32 cellular contexts compared by ENCODE assay signal in genomic region chr10:34094146-34094696, GRCh38.
"Had no signal": no experiment of that assay in that cellular context is flagged by ENCODE, and none has a peak within 500 bp of the region (broad histone marks: within the 10 kb centered on the region; RNA-seq: fewer than 3 reads in every experiment).

No MANE protein-coding gene starts in this region.

- H3K36me3 ChIP-seq: adrenal gland, breast epithelium, WERI-Rb-1 had no signal

- H3K9ac ChIP-seq: KMS-11 had no signal

- H3K27me3 ChIP-seq: adrenal gland, body of pancreas, breast epithelium had no signal

- H3K4me3 ChIP-seq: adrenal gland, body of pancreas, breast epithelium, PC-9 had no signal

- H3K9me3 ChIP-seq: adrenal gland had no signal

- DNase-seq: activated CD4-positive, alpha-beta T cell treated with anti-CD3 and anti-CD28 coated beads for 1 hour; activated CD4-positive, alpha-beta T cell treated with anti-CD3 and anti-CD28 coated beads for 48 hours; activated CD4-positive, CD25-positive, alpha-beta regulatory T cell; activated CD8-positive, alpha-beta T cell treated with anti-CD3 and anti-CD28 coated beads for 36 hours; activated effector memory CD4-positive, alpha-beta T cell treated with anti-CD3 and anti-CD28 coated beads, Interleukin-2, amount 50 U/mL, for 16 hours; activated naive CD4-positive, alpha-beta T cell; activated naive CD4-positive, alpha-beta T cell treated with anti-CD3 and anti-CD28 coated beads, Interleukin-2, amount 50 U/mL, for 16 hours; activated naive CD8-positive, alpha-beta T cell treated with anti-CD3 and anti-CD28 coated beads, Interleukin-2, amount 10 ng/mL, durations not matched to agents 7 days and 5 days; activated T-cell treated with anti-CD3 and anti-CD28 coated beads, Interleukin-2, amount 50 U/mL, for 1 hour; activated T-cell treated with anti-CD3 and anti-CD28 coated beads, Interleukin-2, amount 50 U/mL, for 72 hours; adrenal gland; body of pancreas; MM.1S; NCI-H1092; NCI-H1436 treated with DMSO at 0.1 percent for 48 hours; NCI-H1694 treated with DMSO at 0.1 percent for 48 hours; NCI-H2029; NCI-H345; NCI-H524 treated with DMSO at 0.1 percent for 48 hours; NK-92 treated with Interleukin-12 subunit alpha and Interleukin-12 subunit beta, amount 100 ng/mL, for 24 hours; PC-9; SIG-M5; T-helper 1 cell; T-helper 2 cell; T-helper 9 cell; WERI-Rb-1 had no signal

- H3K27ac ChIP-seq: adrenal gland, body of pancreas, breast epithelium, KMS-11, PC-9, RWPE1, WERI-Rb-1 had no signal

- H3K4me1 ChIP-seq: adrenal gland, body of pancreas, breast epithelium had no signal

- ATAC-seq: activated CD8-positive, alpha-beta T cell treated with anti-CD3 and anti-CD28 coated beads for 36 hours; activated T-cell treated with anti-CD3 and anti-CD28 coated beads, Interleukin-2, amount 50 U/mL, for 72 hours; activated T-helper 17 cell treated with anti-CD3 and anti-CD28 coated beads, Interleukin-2, amount 50 U/mL, for 72 hours; body of pancreas; Right ventricle myocardium inferior; SK-N-SH treated with all-trans-retinoic acid at 6 μM for 48 hours had no signal
